Comparison of ENCODE assay signal across 9 cellular contexts in genomic region chr16:2507052-2507678, GRCh38. TPM values are rescaled to one million over a fixed set of nuclear protein-coding genes. Genes with fewer than 3 reads are reported as not detected.
A peak's percentile ranks its signal among the peaks of the same experiment; 100 is the strongest.
DNase-seq lines count a peak whose midpoint lies in the region; ATAC-seq, FAIRE-seq and TF ChIP-seq lines count a peak whose summit lies in the region.
"Had no signal": no experiment of that assay in that cellular context is flagged by ENCODE, and none has a peak within 500 bp of the region (broad histone marks: within the 10 kb centered on the region; RNA-seq: fewer than 3 reads in every experiment).

No MANE protein-coding gene starts in this region.

- H3K4me1 Mint-ChIP-seq in osteocyte (ENCODE audit: unreplicated experiment): peaks cover 8% of the 10 kb centered on the region
- peaks cover 10% of the 10 kb centered on the region for H3K4me1 Mint-ChIP-seq in stimulated activated effector memory CD8-positive, alpha-beta T cell treated with anti-CD3 and anti-CD28 coated beads, Interleukin-12 subunit alpha, Interleukin-12 subunit beta, amount 100 ng/mL, for 72 hours

- H3K27me3 Mint-ChIP-seq in osteocyte (ENCODE audit: unreplicated experiment): no peaks in the 10 kb centered on the region

- no peak for FAIRE-seq in HTR-8/SVneo (lab: Jason Lieb, UNC)
- FAIRE-seq: colon had no signal

- no peaks in the 10 kb centered on the region for H3K36me3 Mint-ChIP-seq in osteocyte (ENCODE audit: unreplicated experiment)
- H3K36me3 Mint-ChIP-seq in stimulated activated effector memory CD8-positive, alpha-beta T cell treated with anti-CD3 and anti-CD28 coated beads, Interleukin-12 subunit alpha, Interleukin-12 subunit beta, amount 100 ng/mL, for 72 hours: no peaks in the 10 kb centered on the region

- DNase-seq in sciatic nerve (ENCODE audit: low spot score): no peak
- no peak for DNase-seq in osteocyte (ENCODE audit: extremely low spot score, unreplicated experiment)
- DNase-seq in T1000 (lab: John Stamatoyannopoulos, UW): no peak
- DNase-seq in HTR-8/SVneo (ENCODE audit: insufficient read length, low spot score): no peak
- no peak for DNase-seq in stimulated activated effector memory CD8-positive, alpha-beta T cell treated with anti-CD3 and anti-CD28 coated beads, Interleukin-12 subunit alpha, Interleukin-12 subunit beta, amount 100 ng/mL, for 72 hours (ENCODE audit: low spot score in 2 of 2)

- H3K9me3 Mint-ChIP-seq in osteocyte (ENCODE audit: unreplicated experiment): no peaks in the 10 kb centered on the region
- H3K9me3 Mint-ChIP-seq in stimulated activated effector memory CD8-positive, alpha-beta T cell treated with anti-CD3 and anti-CD28 coated beads, Interleukin-12 subunit alpha, Interleukin-12 subunit beta, amount 100 ng/mL, for 72 hours: no peaks in the 10 kb centered on the region

- whole genome bisulfite sequencing in adipose tissue, 3 donors: 57 to 81% (median 63%) methylated on average over 14 of the region's 14 CpGs

- no peak for TF ChIP-seq CTCF in osteocyte (IDR thresholded peaks at IDR 0.05)

- H3K27ac Mint-ChIP-seq in osteocyte (ENCODE audit: unreplicated experiment): no peak overlapping the region
- no peak overlapping the region for H3K27ac Mint-ChIP-seq in stimulated activated effector memory CD8-positive, alpha-beta T cell treated with anti-CD3 and anti-CD28 coated beads, Interleukin-12 subunit alpha, Interleukin-12 subunit beta, amount 100 ng/mL, for 72 hours

- H3K27ac ChIP-seq in adipose tissue (ENCODE audit: low read depth, low read length): peak overlapping the region; percentile 73

- ATAC-seq in GM18508 (IDR thresholded peaks at IDR 0.05; ENCODE audit: insufficient read depth, unreplicated experiment) (peak; percentile 46), HG03045 (IDR thresholded peaks at IDR 0.05; ENCODE audit: unreplicated experiment) (peak; percentile 40), sciatic nerve (peak; percentile 42)
- ATAC-seq in stimulated activated effector memory CD8-positive, alpha-beta T cell treated with anti-CD3 and anti-CD28 coated beads, Interleukin-12 subunit alpha, Interleukin-12 subunit beta, amount 100 ng/mL, for 72 hours: no peak

- H3K4me3 Mint-ChIP-seq in osteocyte (ENCODE audit: unreplicated experiment): no peak overlapping the region
- no peak overlapping the region for H3K4me3 Mint-ChIP-seq in stimulated activated effector memory CD8-positive, alpha-beta T cell treated with anti-CD3 and anti-CD28 coated beads, Interleukin-12 subunit alpha, Interleukin-12 subunit beta, amount 100 ng/mL, for 72 hours

- intact Hi-C loops in sciatic nerve (cut with DNase I): no loop called here

RNA-seq across cellular contexts. Expression of gene ATP6V0C, which starts 6.6 kb away (rescaled TPM):
- polyA plus RNA-seq in adipose tissue: 100 to 1,000 TPM in 1 of 3 donors, 10 to 100 TPM in 2; 74.2 to 236 (median 89.1) TPM
- total RNA-seq in sciatic nerve (134 TPM), osteocyte (208 and 211 TPM in 2 replicates)

RNA-seq across cellular contexts. Expression of gene AMDHD2, which starts 13.0 kb away (rescaled TPM):
- polyA plus RNA-seq in adipose tissue: 10 to 100 TPM; 14.6 to 29.5 (median 29.5) TPM
- total RNA-seq in sciatic nerve: 38.5 TPM
- total RNA-seq in osteocyte: 52.5 and 56.6 TPM in 2 replicates

RNA-seq across cellular contexts. Expression of gene CEMP1, which starts 24.0 kb away (rescaled TPM):
- under 1 TPM; 0.45 to 0.97 (median 0.66) TPM for polyA plus RNA-seq in adipose tissue
- total RNA-seq in sciatic nerve (not detected), osteocyte (not detected in 2 replicates)

RNA-seq across cellular contexts. Expression of gene PDPK1, which starts 30.7 kb away (rescaled TPM):
- 10 to 100 TPM; 10.6 to 19.0 (median 15.0) TPM for polyA plus RNA-seq in adipose tissue
- total RNA-seq in sciatic nerve (46.3 TPM), osteocyte (44.9 and 45.8 TPM in 2 replicates)

RNA-seq across cellular contexts. Expression of gene TBC1D24, which starts 32.2 kb away (rescaled TPM):
- 10 to 100 TPM in 1 of 3 donors, 1 to 10 TPM in 2; 6.6 to 11.6 (median 7.8) TPM for polyA plus RNA-seq in adipose tissue
- 15.4 TPM for total RNA-seq in sciatic nerve
- 15.4 and 17.4 TPM in 2 replicates for total RNA-seq in osteocyte
